ENCODE assay signal across 1 cellular context in the genomic region with DNA sequence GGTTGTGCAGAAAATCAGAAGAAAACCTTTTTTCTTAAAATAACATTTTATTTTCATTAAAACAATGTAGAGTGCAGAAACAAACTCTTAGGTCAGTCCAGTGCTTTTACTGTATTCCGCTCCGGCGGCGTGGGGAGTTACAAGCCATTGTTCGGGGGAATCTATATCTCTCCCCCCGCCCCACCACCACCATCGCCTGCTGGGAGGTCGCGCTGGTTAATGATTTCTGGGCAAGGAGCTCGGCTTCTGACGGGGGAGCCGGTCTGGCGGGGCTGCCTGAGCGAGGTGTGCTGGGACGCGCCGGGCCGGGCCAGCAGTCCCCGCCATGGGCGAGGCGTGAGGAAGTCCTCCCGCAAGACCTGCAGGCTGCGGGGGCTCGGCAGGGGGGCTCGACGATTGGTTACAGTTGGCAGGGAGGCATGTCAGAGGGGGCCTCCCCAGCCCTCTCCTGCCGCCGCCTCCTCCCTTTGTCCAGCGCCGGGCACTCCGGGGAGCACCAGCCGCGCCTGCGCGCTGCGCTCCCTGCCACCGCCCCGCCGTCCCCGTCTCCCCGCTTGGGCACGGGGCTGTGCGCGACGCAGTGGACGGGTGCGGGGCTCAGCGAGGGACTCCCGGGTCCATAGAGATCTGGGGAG.
TF ChIP-seq lines count a peak whose summit lies in the region.

No MANE protein-coding gene starts in this region.

TF ChIP-seq in H1, 55 proteins besides CTCF, POLR2A, EP300 and RAD21:
- TF ChIP-seq NANOG (IDR thresholded peaks at IDR 0.05; ENCODE audit: insufficient read depth, low read depth, low read length, poor library complexity, severe bottlenecking): no peak
- 0 out of 2 replicates have a peak, but pooled peaks have one; percentile 8 for TF ChIP-seq E2F6 (IDR thresholded peaks at IDR 0.05)
- no peak for TF ChIP-seq GABPA (IDR thresholded peaks at IDR 0.05; ENCODE audit: borderline replicate concordance, insufficient read depth, low read length)
- TF ChIP-seq FOSL1 (IDR thresholded peaks at IDR 0.05; ENCODE audit: insufficient read depth, low read depth, low read length): 0 out of 2 replicates have a peak, but pooled peaks have one; percentile 21
- no peak for TF ChIP-seq CHD7 (IDR thresholded peaks at IDR 0.05; ENCODE audit: insufficient replicate concordance, low read length)
- TF ChIP-seq ASH2L (IDR thresholded peaks at IDR 0.05; ENCODE audit: low read length): no peak
- no peak for TF ChIP-seq TBP (IDR thresholded peaks at IDR 0.05; ENCODE audit: low read depth, low read length)
- TF ChIP-seq KDM1A (IDR thresholded peaks at IDR 0.05; ENCODE audit: borderline replicate concordance, low read length): no peak
- TF ChIP-seq SP2 (IDR thresholded peaks at IDR 0.05; ENCODE audit: low read length): no peak
- no peak for TF ChIP-seq JUN (IDR thresholded peaks at IDR 0.05; ENCODE audit: low read depth, low read length)
- TF ChIP-seq BRCA1 (IDR thresholded peaks at IDR 0.05; ENCODE audit: low read depth, low read length): no peak
- peak; percentile 10 for TF ChIP-seq TAF7 (optimal IDR thresholded peaks at IDR 0.05; ENCODE audit: borderline replicate concordance, low read depth, low read length)
- peak; percentile 49; the same call in 1 of the 2 replicates for TF ChIP-seq YY1 (IDR thresholded peaks at IDR 0.05; ENCODE audit: low read depth, low read length)
- TF ChIP-seq EGR1 (IDR thresholded peaks at IDR 0.05; ENCODE audit: borderline replicate concordance, low read depth, low read length): no peak
- TF ChIP-seq PHF8 (conservative IDR thresholded peaks at IDR 0.05; ENCODE audit: low read depth, low read length): no peak; the same call in 1 of the 2 replicates
- no peak for TF ChIP-seq JUND (IDR thresholded peaks at IDR 0.05; ENCODE audit: low read length)
- no peak for TF ChIP-seq POLR2AphosphoS5 (IDR thresholded peaks at IDR 0.05; ENCODE audit: low read depth, low read length)
- peak; percentile 8; the same call in 1 of the 2 replicates for TF ChIP-seq TAF1 (IDR thresholded peaks at IDR 0.05; ENCODE audit: low read depth, low read length)
- TF ChIP-seq EZH2 (IDR thresholded peaks at IDR 0.05; ENCODE audit: low read depth, low read length, severe bottlenecking): no peak
- TF ChIP-seq CBX5 (IDR thresholded peaks at IDR 0.05; ENCODE audit: low read depth, low read length): no peak
- TF ChIP-seq KDM5A (IDR thresholded peaks at IDR 0.05; ENCODE audit: low read length): no peak
- no peak for TF ChIP-seq CTBP2 (IDR thresholded peaks at IDR 0.05; ENCODE audit: borderline replicate concordance, insufficient read depth, insufficient read length, low read length)
- TF ChIP-seq SIN3A (conservative IDR thresholded peaks at IDR 0.05 in 1 of 2, IDR thresholded peaks at IDR 0.05 in 1 of 2; ENCODE audit: low read depth in 1 of 2, low read length in 2 of 2): no peak; a peak in 1 of 4 replicates
- TF ChIP-seq CEBPB (IDR thresholded peaks at IDR 0.05; ENCODE audit: low read depth, low read length): no peak
- TF ChIP-seq NRF1 (IDR thresholded peaks at IDR 0.05; ENCODE audit: low read depth, low read length): peak; percentile 46
- peak; percentile 26 for TF ChIP-seq KDM4A (IDR thresholded peaks at IDR 0.05; ENCODE audit: low read depth, low read length, severe bottlenecking)
- no peak for TF ChIP-seq SP1 (IDR thresholded peaks at IDR 0.05; ENCODE audit: low read depth, low read length)
- no peak for TF ChIP-seq GTF2F1 (IDR thresholded peaks at IDR 0.05; ENCODE audit: borderline replicate concordance, low read depth, low read length)
